20 cellular contexts compared by ENCODE assay signal in the genomic region with DNA sequence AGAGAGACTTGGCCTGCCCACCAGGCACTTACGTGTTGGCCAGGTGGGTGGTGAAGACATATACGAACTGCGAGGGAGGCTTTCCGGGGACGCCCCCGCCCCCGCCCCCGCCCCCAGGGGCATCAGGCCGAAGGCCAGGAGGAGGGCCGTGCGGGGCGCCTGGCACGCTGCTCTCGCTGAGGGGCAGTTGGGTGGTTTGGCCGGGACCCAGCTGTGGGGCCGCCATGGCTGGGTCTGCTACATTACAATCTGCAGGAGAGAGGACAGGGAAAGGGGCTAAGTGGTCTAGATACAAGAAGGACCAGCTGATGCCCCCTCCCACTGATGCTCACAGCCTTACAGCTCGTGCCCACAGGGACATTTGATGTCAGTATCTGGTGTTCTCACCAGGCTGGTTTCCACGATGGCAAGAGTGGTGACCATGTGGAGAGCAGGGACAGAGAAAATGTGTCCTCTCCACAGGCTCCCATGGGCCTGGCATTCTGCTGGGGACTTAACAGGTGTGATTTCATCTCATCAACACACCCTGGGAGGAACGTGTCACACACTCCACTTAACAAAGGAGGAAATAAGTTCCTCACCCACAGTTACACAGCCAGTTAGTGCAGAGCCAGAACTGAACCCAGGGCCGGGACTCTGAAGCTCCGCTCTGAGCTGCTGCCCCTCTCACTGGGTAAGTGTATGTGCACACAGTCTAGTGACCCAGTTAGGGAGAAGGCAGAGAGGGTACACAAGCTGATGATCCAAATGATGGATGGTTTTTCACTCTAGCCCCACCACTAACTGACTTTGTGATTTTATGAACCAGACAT. TPM values are rescaled to one million over a fixed set of nuclear protein-coding genes. Genes with fewer than 3 reads are reported as not detected.
"Had no signal": no experiment of that assay in that cellular context is flagged by ENCODE, and none has a peak within 500 bp of the region (broad histone marks: within the 10 kb centered on the region; RNA-seq: fewer than 3 reads in every experiment).

No MANE protein-coding gene starts in this region.

- H3K9me3 Mint-ChIP-seq: activated CD4-positive, alpha-beta T cell treated with anti-CD3 and anti-CD28 coated beads, Interleukin-2, amount 10 ng/mL, durations not matched to agents 24 days and 14 days; nephron progenitor cell had no signal

- ATAC-seq: psoas muscle, sciatic nerve, T-helper 17 cell had no signal

- DNase-seq: activated CD4-positive, alpha-beta T cell treated with anti-CD3 and anti-CD28 coated beads, Interleukin-2, amount 10 ng/mL, durations not matched to agents 24 days and 14 days; activated CD8-positive, alpha-beta memory T cell treated with anti-CD3 and anti-CD28 coated beads for 24 hours; activated naive CD4-positive, alpha-beta T cell treated with Interleukin-2 at 50 U/mL for 16 hours; esophagus squamous epithelium; hypothalamus; mesenchymal stem cell; nephron progenitor cell; psoas muscle; stimulated activated CD4-positive, alpha-beta T cell treated with anti-CD3 and anti-CD28 coated beads, Interleukin-12 subunit alpha, Interleukin-12 subunit beta, amount 100 ng/mL, for 4 hours; stimulated activated CD4-positive, alpha-beta T cell treated with anti-CD3 and anti-CD28 coated beads, Interleukin-2, amount 100 ng/mL, for 24 hours; T-helper 17 cell had no signal

- H3K27me3 ChIP-seq: adrenal gland, esophagus squamous epithelium, tibial artery, uterus had no signal

- H3K4me3 ChIP-seq: adrenal gland, coronary artery, esophagus squamous epithelium, psoas muscle, tibial artery, uterus had no signal

- H3K9me3 ChIP-seq: adrenal gland, esophagus squamous epithelium, psoas muscle, tibial artery, uterus had no signal

- H3K27me3 Mint-ChIP-seq: activated CD4-positive, alpha-beta T cell treated with anti-CD3 and anti-CD28 coated beads, Interleukin-2, amount 10 ng/mL, durations not matched to agents 24 days and 14 days; T-helper 17 cell had no signal

- H3K27ac ChIP-seq: adrenal gland, psoas muscle had no signal

- H3K27ac Mint-ChIP-seq: activated CD4-positive, alpha-beta T cell treated with anti-CD3 and anti-CD28 coated beads, Interleukin-2, amount 10 ng/mL, durations not matched to agents 24 days and 14 days; nephron progenitor cell; T-helper 17 cell had no signal

- H3K36me3 ChIP-seq: uterus had no signal

- H3K4me3 Mint-ChIP-seq: activated CD4-positive, alpha-beta T cell treated with anti-CD3 and anti-CD28 coated beads, Interleukin-2, amount 10 ng/mL, durations not matched to agents 24 days and 14 days; nephron progenitor cell; T-helper 17 cell had no signal

RNA-seq across cellular contexts. Expression of gene CXCR5, which starts 19.7 kb away (rescaled TPM):
- total RNA-seq: cardiac septum, fibroblast of villous mesenchyme, liver, osteocyte had no signal

RNA-seq across cellular contexts. Expression of gene UPK2, which starts 52.7 kb away (rescaled TPM):
- total RNA-seq: activated CD4-positive, alpha-beta T cell treated with anti-CD3 and anti-CD28 coated beads, Interleukin-2, amount 10 ng/mL, durations not matched to agents 24 days and 14 days; adrenal gland; cardiac septum; fibroblast of villous mesenchyme; liver; psoas muscle; sciatic nerve; T-helper 17 cell; uterus had no signal
